13 cellular contexts compared by ENCODE assay signal in genomic region chr10:84244651-84245270, GRCh38. TPM values are rescaled to one million over a fixed set of nuclear protein-coding genes. Genes with fewer than 3 reads are reported as not detected.
DNase-seq lines count a peak whose midpoint lies in the region; ATAC-seq and TF ChIP-seq lines count a peak whose summit lies in the region.
"Had no signal": no experiment of that assay in that cellular context is flagged by ENCODE, and none has a peak within 500 bp of the region (broad histone marks: within the 10 kb centered on the region; RNA-seq: fewer than 3 reads in every experiment).

A gene with protein sequence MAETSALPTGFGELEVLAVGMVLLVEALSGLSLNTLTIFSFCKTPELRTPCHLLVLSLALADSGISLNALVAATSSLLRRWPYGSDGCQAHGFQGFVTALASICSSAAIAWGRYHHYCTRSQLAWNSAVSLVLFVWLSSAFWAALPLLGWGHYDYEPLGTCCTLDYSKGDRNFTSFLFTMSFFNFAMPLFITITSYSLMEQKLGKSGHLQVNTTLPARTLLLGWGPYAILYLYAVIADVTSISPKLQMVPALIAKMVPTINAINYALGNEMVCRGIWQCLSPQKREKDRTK (plus strand): TSS chr10:84245053. CDS start chr10:84245091, 38 bp downstream.

- H3K4me3 ChIP-seq in lower lobe of right lung, result no peak within 1 kb of the TSS
- H3K4me3 ChIP-seq in tibial nerve, result peak within 1 kb of the TSS in 1 of 4 donors; percentile 19
- H3K4me3 ChIP-seq: A549, esophagus muscularis mucosa, suprapubic skin had no signal

- H3K27ac ChIP-seq in cingulate gyrus (ENCODE audit: low read depth, low read length) (peak within 1 kb of the TSS; percentile 70), lower lobe of right lung (no peak within 1 kb of the TSS), tibial nerve (peak within 1 kb of the TSS; percentile 60 to 84 (median 70))
- H3K27ac ChIP-seq: A549, suprapubic skin, VCaP had no signal

- 20 to 30% methylated on average over 9 of the region's 9 CpGs for WGBS in tibial nerve, 2 donors

- TF ChIP-seq CTCF in lower lobe of right lung (IDR thresholded peaks at IDR 0.05) (no peak), tibial nerve (IDR thresholded peaks at IDR 0.05) (no peak)

- DNase-seq in NCI-H748 (lab: John Stamatoyannopoulos, UW; ENCODE audit: unreplicated experiment) (peak; percentile 1), NCI-H748 treated with DMSO at 0.1 percent for 48 hours (lab: John Stamatoyannopoulos, UW) (no peak), lower lobe of right lung (no peak), tibial nerve (ENCODE audit: low spot score in 2 of 2) (peak; percentile 26 to 33), AML-193 (lab: John Stamatoyannopoulos, UW) (no peak)
- DNase-seq: DMS79 treated with DMSO at 0.1 percent for 48 hours had no signal

- H3K4me1 ChIP-seq in lower lobe of right lung (no peaks in the 10 kb centered on the region), tibial nerve (peaks cover 0 to 27% (median 0%) of the 10 kb centered on the region in 4 donors)
- H3K4me1 ChIP-seq: A549, suprapubic skin had no signal

- H3K36me3 ChIP-seq in lower lobe of right lung (no peaks in the 10 kb centered on the region), tibial nerve (no peaks in the 10 kb centered on the region)
- H3K36me3 ChIP-seq: esophagus muscularis mucosa, suprapubic skin had no signal

- ATAC-seq in lower lobe of right lung (peak; percentile 55 to 66), GM18858 (IDR thresholded peaks at IDR 0.05; ENCODE audit: unreplicated experiment) (no peak), HG02571 (IDR thresholded peaks at IDR 0.05; ENCODE audit: unreplicated experiment) (no peak)

- TF ChIP-seq EP300 in tibial nerve (IDR thresholded peaks at IDR 0.05), result peak; percentile 34 to 90

- H3K27me3 ChIP-seq in lower lobe of right lung (ENCODE audit: low read depth), result no peaks in the 10 kb centered on the region
- no peaks in the 10 kb centered on the region for H3K27me3 ChIP-seq in tibial nerve
- H3K27me3 ChIP-seq: esophagus muscularis mucosa, suprapubic skin had no signal

- TF ChIP-seq POLR2A in tibial nerve (IDR thresholded peaks at IDR 0.05), result peak in 1 of 2 donors; percentile 22

- H3K9me3 ChIP-seq in lower lobe of right lung (no peaks in the 10 kb centered on the region), tibial nerve (no peaks in the 10 kb centered on the region)
- H3K9me3 ChIP-seq: A549, esophagus muscularis mucosa, suprapubic skin had no signal

- intact Hi-C loops in lower lobe of right lung (cut with DNase I), result no loop called here

RNA-seq across cellular contexts. Expression of the gene that starts here (rescaled TPM):
- total RNA-seq in lower lobe of right lung, result not detected
- total RNA-seq in tibial nerve, result under 1 TPM in 1 of 4 donors, not detected in 3; 0.42 TPM
- total RNA-seq: suprapubic skin had no signal

Comparison
In these comparisons a context has a peak if more than half of its experiments do, and no peak if none do; other contexts are left out.
1. Peak in ATAC-seq in lower lobe of right lung; RNA of the gene not detected or under 1 TPM.
2. Peak in DNase-seq and H3K27ac ChIP-seq in tibial nerve; RNA of the gene not detected or under 1 TPM.